13 cellular contexts compared by ENCODE assay signal in genomic region chr14:68487805-68488590, GRCh38.
DNase-seq lines count a peak whose midpoint lies in the region; TF ChIP-seq lines count a peak whose summit lies in the region.
"Had no signal": no experiment of that assay in that cellular context is flagged by ENCODE, and none has a peak within 500 bp of the region (broad histone marks: within the 10 kb centered on the region; RNA-seq: fewer than 3 reads in every experiment).

No MANE protein-coding gene starts in this region.

- no peaks in the 10 kb centered on the region for H3K27me3 Mint-ChIP-seq in activated naive CD8-positive, alpha-beta T cell
- H3K27me3 Mint-ChIP-seq in activated naive CD8-positive, alpha-beta T cell treated with anti-CD3 and anti-CD28 coated beads for 36 hours = no peaks in the 10 kb centered on the region
- no peaks in the 10 kb centered on the region for H3K27me3 Mint-ChIP-seq in type B pancreatic cell

- no peak overlapping the region for H3K4me3 ChIP-seq in fibroblast of mammary gland (ENCODE audit: control insufficient read depth, low read depth, low read length)
- H3K4me3 ChIP-seq: spleen had no signal

- H3K4me3 Mint-ChIP-seq in activated naive CD8-positive, alpha-beta T cell = no peak overlapping the region
- H3K4me3 Mint-ChIP-seq in activated naive CD8-positive, alpha-beta T cell treated with anti-CD3 and anti-CD28 coated beads for 36 hours = no peak overlapping the region
- peak overlapping the region; percentile 13 for H3K4me3 Mint-ChIP-seq in type B pancreatic cell

- DNase-seq in activated naive CD8-positive, alpha-beta T cell treated with anti-CD3 and anti-CD28 coated beads for 36 hours = no peak
- DNase-seq in SW480 (ENCODE audit: low spot score) (peak; percentile 30), fibroblast of mammary gland (ENCODE audit: low read depth) (peak; percentile 80), type B pancreatic cell (ENCODE audit: extremely low spot score, unreplicated experiment) (no peak), MV-4-11 (lab: John Stamatoyannopoulos, UW) (no peak), NCI-H446 treated with DMSO at 0.1 percent for 48 hours (lab: John Stamatoyannopoulos, UW) (no peak)
- DNase-seq in stimulated activated CD4-positive, alpha-beta T cell treated with anti-CD3 and anti-CD28 coated beads, Interleukin-15, amount 100 ng/mL, for 24 hours = no peak
- DNase-seq: DMS 273 treated with DMSO at 0.1 percent for 48 hours, NCI-H1694 treated with DMSO at 0.1 percent for 48 hours, nucleus accumbens, Right ventricle myocardium superior, spleen had no signal

- H3K27ac Mint-ChIP-seq in activated naive CD8-positive, alpha-beta T cell = peak overlapping the region; percentile 54
- H3K27ac Mint-ChIP-seq in activated naive CD8-positive, alpha-beta T cell treated with anti-CD3 and anti-CD28 coated beads for 36 hours = no peak overlapping the region
- H3K27ac Mint-ChIP-seq in type B pancreatic cell = peak overlapping the region; percentile 82

- H3K36me3 Mint-ChIP-seq in activated naive CD8-positive, alpha-beta T cell = peaks cover 2% of the 10 kb centered on the region
- peaks cover 5% of the 10 kb centered on the region for H3K36me3 Mint-ChIP-seq in activated naive CD8-positive, alpha-beta T cell treated with anti-CD3 and anti-CD28 coated beads for 36 hours
- H3K36me3 Mint-ChIP-seq in type B pancreatic cell = peaks cover 20% of the 10 kb centered on the region

- TF ChIP-seq CTCF in fibroblast of mammary gland (conservative IDR thresholded peaks at IDR 0.05; ENCODE audit: control insufficient read depth, insufficient read depth, low read depth, low read length) (no peak), type B pancreatic cell (conservative IDR thresholded peaks at IDR 0.05) (no peak)

- no peaks in the 10 kb centered on the region for H3K9me3 Mint-ChIP-seq in activated naive CD8-positive, alpha-beta T cell (ENCODE audit: low read depth)
- peaks cover 3% of the 10 kb centered on the region for H3K9me3 Mint-ChIP-seq in activated naive CD8-positive, alpha-beta T cell treated with anti-CD3 and anti-CD28 coated beads for 36 hours
- peaks cover 4% of the 10 kb centered on the region for H3K9me3 Mint-ChIP-seq in type B pancreatic cell

- H3K4me1 Mint-ChIP-seq in activated naive CD8-positive, alpha-beta T cell (ENCODE audit: low read depth) = peaks cover 55% of the 10 kb centered on the region
- peaks cover 26% of the 10 kb centered on the region for H3K4me1 Mint-ChIP-seq in activated naive CD8-positive, alpha-beta T cell treated with anti-CD3 and anti-CD28 coated beads for 36 hours
- H3K4me1 Mint-ChIP-seq in type B pancreatic cell (ENCODE audit: unreplicated experiment) = peaks cover 63% of the 10 kb centered on the region

Comparison
In these comparisons a context has a peak if more than half of its experiments do, and no peak if none do; other contexts are left out.
1. DNase-seq: peak in SW480 (single experiment) and fibroblast of mammary gland (single experiment); none in activated naive CD8-positive, alpha-beta T cell treated with anti-CD3 and anti-CD28 coated beads for 36 hours (single experiment), type B pancreatic cell (single experiment), MV-4-11 (single experiment), NCI-H446 treated with DMSO at 0.1 percent for 48 hours (single experiment) and stimulated activated CD4-positive, alpha-beta T cell treated with anti-CD3 and anti-CD28 coated beads, Interleukin-15, amount 100 ng/mL, for 24 hours (single experiment).